ENCODE assay signal across 8 cellular contexts in genomic region chr7:66114743-66115727, GRCh38. TPM values are rescaled to one million over a fixed set of nuclear protein-coding genes. Genes with fewer than 3 reads are reported as not detected.
A peak's percentile ranks its signal among the peaks of the same experiment; 100 is the strongest.
DNase-seq lines count a peak whose midpoint lies in the region; ATAC-seq and TF ChIP-seq lines count a peak whose summit lies in the region.

TSS of gene CRCP (plus strand) at chr7:66114847. CDS start at chr7:66114963, 116 bp downstream.

- TF ChIP-seq POLR2A in NB4 (IDR thresholded peaks at IDR 0.05; ENCODE audit: extremely low read depth, insufficient read length): peak; percentile 92

- no peaks in the 10 kb centered on the region for H3K9me3 Mint-ChIP-seq in type B pancreatic cell

- H3K4me1 Mint-ChIP-seq in type B pancreatic cell (ENCODE audit: unreplicated experiment): peaks cover 30% of the 10 kb centered on the region

- ATAC-seq in HG02571 (IDR thresholded peaks at IDR 0.05; ENCODE audit: unreplicated experiment): peak; percentile 85

- peaks cover 23% of the 10 kb centered on the region for H3K36me3 Mint-ChIP-seq in type B pancreatic cell

- H3K27ac Mint-ChIP-seq in type B pancreatic cell: peak within 1 kb of the TSS; percentile 92

- H3K4me3 Mint-ChIP-seq in type B pancreatic cell: peak within 1 kb of the TSS; percentile 97

- intact Hi-C loops in cardiac septum (cut with DNase I) (no loop called here), posterior cingulate gyrus (cut with DNase I) (no loop called here)

- H3K4me3 ChIP-seq in NB4 (ENCODE audit: low read depth, low read length): peak within 1 kb of the TSS; percentile 98

- DNase-seq in NB4 (ENCODE audit: low read depth): peak; percentile 94
- DNase-seq in SW 1271 (lab: John Stamatoyannopoulos, UW): peak; percentile 46 to 69
- peak; percentile 70 for DNase-seq in activated naive CD8-positive, alpha-beta T cell treated with anti-CD3 and anti-CD28 coated beads, Interleukin-2, amount 50 U/mL, for 16 hours (ENCODE audit: low read depth, low spot score)
- peak; percentile 94 for DNase-seq in cardiac septum (ENCODE audit: low spot score)
- DNase-seq in posterior cingulate gyrus: peak; percentile 75 to 97 (median 83)
- DNase-seq in type B pancreatic cell (ENCODE audit: extremely low spot score, unreplicated experiment): peak; percentile 83

- H3K27me3 Mint-ChIP-seq in type B pancreatic cell: no peaks in the 10 kb centered on the region

- TF ChIP-seq CTCF in GM12872 (IDR thresholded peaks at IDR 0.05; ENCODE audit: insufficient read depth, low read depth, low read length) (peak; percentile 49; the same call in 1 of the 3 replicates), NB4 (IDR thresholded peaks at IDR 0.05; ENCODE audit: low read depth, low read length) (no peak), type B pancreatic cell (conservative IDR thresholded peaks at IDR 0.05) (peak; percentile 27)

RNA-seq across cellular contexts. Expression of gene CRCP, which starts in this region (rescaled TPM):
- total RNA-seq in cardiac septum: 19.4 TPM
- 28.6 and 29.0 TPM in 2 replicates for total RNA-seq in type B pancreatic cell (ENCODE audit: low replicate concordance)

Comparison
In these comparisons a context has a peak if more than half of its experiments do, and no peak if none do; other contexts are left out.
1. Peak in every context shown above with its lines: DNase-seq, ATAC-seq and H3K4me3 ChIP-seq.